In genomic region chr20:1595333-1595732, GRCh38 we compare ENCODE assay signal across 32 cellular contexts. TPM values are rescaled to one million over a fixed set of nuclear protein-coding genes. Genes with fewer than 3 reads are reported as not detected.
"Had no signal": no experiment of that assay in that cellular context is flagged by ENCODE, and none has a peak within 500 bp of the region (broad histone marks: within the 10 kb centered on the region; RNA-seq: fewer than 3 reads in every experiment).

No MANE protein-coding gene starts in this region.

- H3K4me3 ChIP-seq: ascending aorta, breast epithelium, cardiac muscle cell, colonic mucosa, esophagus muscularis mucosa, gastrocnemius medialis had no signal

- H3K27me3 Mint-ChIP-seq: activated CD4-positive, alpha-beta memory T cell treated with anti-CD3 and anti-CD28 coated beads, Interleukin-2, amount 10 ng/mL, durations not matched to agents 7 days and 5 days; activated CD4-positive, alpha-beta T cell treated with anti-CD3 and anti-CD28 coated beads, Interleukin-2, amount 10 ng/mL, durations not matched to agents 7 days and 5 days; activated naive CD4-positive, alpha-beta T cell treated with anti-CD3 and anti-CD28 coated beads, Interleukin-2, amount 10 ng/mL, durations not matched to agents 7 days and 5 days; activated naive CD8-positive, alpha-beta T cell treated with anti-CD3 and anti-CD28 coated beads, Interleukin-2, amount 10 ng/mL, durations not matched to agents 7 days and 5 days; activated T-cell treated with anti-CD3 and anti-CD28 coated beads, Interleukin-2, amount 50 U/mL, for 24 hours; brain; effector memory CD8-positive, alpha-beta T cell had no signal

- H3K36me3 ChIP-seq: ascending aorta, breast epithelium, cardiac muscle cell, colonic mucosa, esophagus muscularis mucosa, gastrocnemius medialis had no signal

- H3K4me1 ChIP-seq: ascending aorta, breast epithelium, colonic mucosa, esophagus muscularis mucosa, foreskin keratinocyte, gastrocnemius medialis had no signal

- DNase-seq: activated CD4-positive, alpha-beta memory T cell treated with anti-CD3 and anti-CD28 coated beads, Interleukin-2, amount 10 ng/mL, durations not matched to agents 7 days and 5 days; activated CD4-positive, alpha-beta T cell treated with anti-CD3 and anti-CD28 coated beads for 1 hour; activated CD4-positive, alpha-beta T cell treated with anti-CD3 and anti-CD28 coated beads for 4 hours; activated CD4-positive, alpha-beta T cell treated with anti-CD3 and anti-CD28 coated beads, Interleukin-2, amount 10 ng/mL, durations not matched to agents 7 days and 5 days; activated CD4-positive, alpha-beta T cell treated with anti-CD3 and anti-CD28 coated beads, Interleukin-2, amount 50 U/mL, for 4 hours; activated CD8-positive, alpha-beta memory T cell treated with anti-CD3 and anti-CD28 coated beads, Interleukin-2, amount 50 U/mL, for 48 hours; activated gamma-delta T cell; activated naive CD4-positive, alpha-beta T cell; activated naive CD4-positive, alpha-beta T cell treated with anti-CD3 and anti-CD28 coated beads, Interleukin-2, amount 10 ng/mL, durations not matched to agents 7 days and 5 days; activated naive CD8-positive, alpha-beta T cell treated with anti-CD3 and anti-CD28 coated beads, Interleukin-2, amount 10 ng/mL, durations not matched to agents 7 days and 5 days; activated T-cell treated with anti-CD3 and anti-CD28 coated beads for 4 hours; activated T-cell treated with anti-CD3 and anti-CD28 coated beads, Interleukin-2, amount 50 U/mL, for 24 hours; activated T-cell treated with anti-CD3 and anti-CD28 coated beads, Interleukin-2, amount 50 U/mL, for 72 hours; central memory CD4-positive, alpha-beta T cell; cerebellar nuclear complex; colonic mucosa; dermis blood vessel endothelial cell; effector CD4-positive, alpha-beta T cell; effector memory CD8-positive, alpha-beta T cell; erythroblast; foreskin keratinocyte; gastrocnemius medialis; T-helper 2 cell had no signal

- H3K9me3 Mint-ChIP-seq: activated CD4-positive, alpha-beta memory T cell treated with anti-CD3 and anti-CD28 coated beads, Interleukin-2, amount 10 ng/mL, durations not matched to agents 7 days and 5 days; activated CD4-positive, alpha-beta T cell treated with anti-CD3 and anti-CD28 coated beads, Interleukin-2, amount 10 ng/mL, durations not matched to agents 7 days and 5 days; activated naive CD4-positive, alpha-beta T cell treated with anti-CD3 and anti-CD28 coated beads, Interleukin-2, amount 50 U/mL, for 72 hours; activated naive CD8-positive, alpha-beta T cell treated with anti-CD3 and anti-CD28 coated beads, Interleukin-2, amount 10 ng/mL, durations not matched to agents 7 days and 5 days; activated T-cell treated with anti-CD3 and anti-CD28 coated beads, Interleukin-2, amount 50 U/mL, for 24 hours; activated T-cell treated with anti-CD3 and anti-CD28 coated beads, Interleukin-2, amount 50 U/mL, for 72 hours; brain; effector memory CD8-positive, alpha-beta T cell; WTC11 had no signal

- H3K27ac Mint-ChIP-seq: activated CD4-positive, alpha-beta memory T cell treated with anti-CD3 and anti-CD28 coated beads, Interleukin-2, amount 10 ng/mL, durations not matched to agents 7 days and 5 days; activated CD4-positive, alpha-beta T cell treated with anti-CD3 and anti-CD28 coated beads, Interleukin-2, amount 10 ng/mL, durations not matched to agents 7 days and 5 days; activated naive CD4-positive, alpha-beta T cell treated with anti-CD3 and anti-CD28 coated beads, Interleukin-2, amount 10 ng/mL, durations not matched to agents 7 days and 5 days; activated naive CD4-positive, alpha-beta T cell treated with anti-CD3 and anti-CD28 coated beads, Interleukin-2, amount 50 U/mL, for 72 hours; activated naive CD8-positive, alpha-beta T cell treated with anti-CD3 and anti-CD28 coated beads, Interleukin-2, amount 10 ng/mL, durations not matched to agents 7 days and 5 days; activated T-cell treated with anti-CD3 and anti-CD28 coated beads, Interleukin-2, amount 50 U/mL, for 24 hours; activated T-cell treated with anti-CD3 and anti-CD28 coated beads, Interleukin-2, amount 50 U/mL, for 72 hours; brain; effector memory CD8-positive, alpha-beta T cell; WTC11 had no signal

- H3K27ac ChIP-seq: ascending aorta, breast epithelium, cardiac muscle cell, colonic mucosa, esophagus muscularis mucosa, foreskin keratinocyte, gastrocnemius medialis, VCaP had no signal

- ATAC-seq: activated naive CD4-positive, alpha-beta T cell treated with anti-CD3 and anti-CD28 coated beads, Interleukin-2, amount 50 U/mL, for 72 hours; activated T-cell treated with anti-CD3 and anti-CD28 coated beads, Interleukin-2, amount 50 U/mL, for 72 hours; effector memory CD8-positive, alpha-beta T cell; foreskin keratinocyte; gastrocnemius medialis; WTC11 had no signal

- H3K27me3 ChIP-seq: ascending aorta, breast epithelium, cardiac muscle cell, colonic mucosa, esophagus muscularis mucosa, foreskin keratinocyte, gastrocnemius medialis had no signal

- H3K4me3 Mint-ChIP-seq: activated CD4-positive, alpha-beta memory T cell treated with anti-CD3 and anti-CD28 coated beads, Interleukin-2, amount 10 ng/mL, durations not matched to agents 7 days and 5 days; activated CD4-positive, alpha-beta T cell treated with anti-CD3 and anti-CD28 coated beads, Interleukin-2, amount 10 ng/mL, durations not matched to agents 7 days and 5 days; activated naive CD4-positive, alpha-beta T cell treated with anti-CD3 and anti-CD28 coated beads, Interleukin-2, amount 10 ng/mL, durations not matched to agents 7 days and 5 days; activated naive CD8-positive, alpha-beta T cell treated with anti-CD3 and anti-CD28 coated beads, Interleukin-2, amount 10 ng/mL, durations not matched to agents 7 days and 5 days; activated T-cell treated with anti-CD3 and anti-CD28 coated beads, Interleukin-2, amount 50 U/mL, for 24 hours; activated T-cell treated with anti-CD3 and anti-CD28 coated beads, Interleukin-2, amount 50 U/mL, for 72 hours; brain; effector memory CD8-positive, alpha-beta T cell; WTC11 had no signal

- H3K36me3 Mint-ChIP-seq: activated naive CD4-positive, alpha-beta T cell treated with anti-CD3 and anti-CD28 coated beads, Interleukin-2, amount 50 U/mL, for 72 hours; brain; WTC11 had no signal

- H3K9me3 ChIP-seq: ascending aorta, breast epithelium, colonic mucosa, esophagus muscularis mucosa, gastrocnemius medialis had no signal

- H3K4me1 Mint-ChIP-seq: activated CD4-positive, alpha-beta memory T cell treated with anti-CD3 and anti-CD28 coated beads, Interleukin-2, amount 10 ng/mL, durations not matched to agents 7 days and 5 days; activated CD4-positive, alpha-beta T cell treated with anti-CD3 and anti-CD28 coated beads, Interleukin-2, amount 10 ng/mL, durations not matched to agents 7 days and 5 days; activated naive CD4-positive, alpha-beta T cell treated with anti-CD3 and anti-CD28 coated beads, Interleukin-2, amount 10 ng/mL, durations not matched to agents 7 days and 5 days; brain; WTC11 had no signal

RNA-seq across cellular contexts. Expression of gene SIRPB1, which starts 24.5 kb away (rescaled TPM):
- total RNA-seq: cardiac muscle cell, WTC11 had no signal
- polyA plus RNA-seq: cardiac muscle cell had no signal

RNA-seq across cellular contexts. Expression of gene SIRPD, which starts 37.8 kb away (rescaled TPM):
- total RNA-seq: activated naive CD4-positive, alpha-beta T cell treated with anti-CD3 and anti-CD28 coated beads, Interleukin-2, amount 50 U/mL, for 72 hours; activated T-cell treated with anti-CD3 and anti-CD28 coated beads, Interleukin-2, amount 50 U/mL, for 72 hours; ascending aorta; breast epithelium; cardiac muscle cell; colonic mucosa; dermis blood vessel endothelial cell; esophagus muscularis mucosa; foreskin keratinocyte; gastrocnemius medialis; glomerular endothelial cell; WTC11 had no signal
- polyA plus RNA-seq: cardiac muscle cell, foreskin keratinocyte had no signal
